ENCODE assay signal across 20 cellular contexts in genomic region chr18:77255426-77256105, GRCh38. TPM values are rescaled to one million over a fixed set of nuclear protein-coding genes. Genes with fewer than 3 reads are reported as not detected.
"Had no signal": no experiment of that assay in that cellular context is flagged by ENCODE, and none has a peak within 500 bp of the region (broad histone marks: within the 10 kb centered on the region; RNA-seq: fewer than 3 reads in every experiment).

No MANE protein-coding gene starts in this region.

- DNase-seq: effector CD4-positive, alpha-beta T cell; heart right ventricle; islet precursor cell; mammary epithelial cell; naive thymus-derived CD8-positive, alpha-beta T cell; right lobe of liver; stimulated activated CD4-positive, alpha-beta T cell treated with anti-CD3 and anti-CD28 coated beads, Interleukin-4, amount 100 ng/mL, for 1 hour; stimulated activated CD8-positive, alpha-beta memory T cell treated with anti-CD3 and anti-CD28 coated beads, Interleukin-4, amount 100 ng/mL, for 48 hours; stimulated activated naive CD8-positive, alpha-beta T cell treated with anti-CD3 and anti-CD28 coated beads, Interleukin-15, Interleukin-2, amounts not matched to agents 100 U/mL and 50 U/mL, for 24 hours; thyroid gland had no signal

- H3K4me1 ChIP-seq: thyroid gland had no signal

- H3K9me3 ChIP-seq: heart right ventricle, right lobe of liver, suprapubic skin, thyroid gland had no signal

- H3K4me3 ChIP-seq: coronary artery, heart right ventricle, right lobe of liver, suprapubic skin, thyroid gland had no signal

- ATAC-seq: heart right ventricle; left lobe of liver; naive thymus-derived CD8-positive, alpha-beta T cell; right lobe of liver; stimulated activated effector memory CD8-positive, alpha-beta T cell treated with anti-CD3 and anti-CD28 coated beads, Interleukin-12 subunit alpha, Interleukin-12 subunit beta, amount 100 ng/mL, for 72 hours; stimulated activated naive CD8-positive, alpha-beta T cell treated with anti-CD3 and anti-CD28 coated beads, Interleukin-15, Interleukin-2, amounts not matched to agents 100 U/mL and 50 U/mL, for 24 hours had no signal

- H3K27ac ChIP-seq: coronary artery, heart right ventricle, right lobe of liver, suprapubic skin, thyroid gland had no signal

- H3K36me3 ChIP-seq: heart right ventricle, right lobe of liver, suprapubic skin, thyroid gland had no signal

RNA-seq across cellular contexts. Expression of gene GALR1, which starts 5.9 kb away (rescaled TPM):
- total RNA-seq: dermis microvascular lymphatic vessel endothelial cell; fibroblast of lung; glomerular endothelial cell; left lobe of liver; lower leg skin; mammary epithelial cell; naive thymus-derived CD8-positive, alpha-beta T cell; neural crest cell; osteocyte had no signal
- polyA plus RNA-seq: fibroblast of lung; mammary epithelial cell; naive thymus-derived CD8-positive, alpha-beta T cell had no signal
